Comparison of ENCODE assay signal across 8 cellular contexts in genomic region chr22:20299736-20300136, GRCh38. TPM values are rescaled to one million over a fixed set of nuclear protein-coding genes. Genes with fewer than 3 reads are reported as not detected.
A peak's percentile ranks its signal among the peaks of the same experiment; 100 is the strongest.
DNase-seq lines count a peak whose midpoint lies in the region; ATAC-seq and TF ChIP-seq lines count a peak whose summit lies in the region.

No MANE protein-coding gene starts in this region.

- peak; percentile 21 for DNase-seq in stimulated activated CD4-positive, alpha-beta T cell treated with anti-CD3 and anti-CD28 coated beads, Interleukin-1b, Interleukin-23, amount 100 ng/mL, for 48 hours
- no peak for DNase-seq in stimulated activated CD4-positive, alpha-beta T cell treated with anti-CD3 and anti-CD28 coated beads, Interleukin-4, amount 100 ng/mL, for 1 hour
- DNase-seq in RKO (ENCODE audit: low spot score) = peak; percentile 68
- DNase-seq in epithelial cell of proximal tubule (ENCODE audit: low read depth) = no peak
- no peak for DNase-seq in neuronal stem cell (ENCODE audit: low spot score)
- no peak for DNase-seq in sciatic nerve (ENCODE audit: low spot score)
- no peak for DNase-seq in NCI-H526 treated with DMSO at 0.1 percent for 48 hours (lab: John Stamatoyannopoulos, UW)
- no peak for DNase-seq in NCI-H1092 treated with DMSO at 0.1 percent for 48 hours (lab: John Stamatoyannopoulos, UW)

- WGBS in neuronal stem cell (ENCODE audit: extremely low coverage in 2 of 2, insufficient read length in 2 of 2, insufficient replicate concordance in 1 of 2), 2 donors = no CpG with 5 or more reads among the region's 54 CpGs

- peak overlapping the region; percentile 92 for H2AFZ ChIP-seq in neuronal stem cell (ENCODE audit: low read length)

- peak overlapping the region; percentile 48 for H3K18ac ChIP-seq in neuronal stem cell (ENCODE audit: low read length)

- H4K91ac ChIP-seq in neuronal stem cell (ENCODE audit: low read depth, low read length, poor library complexity) = no peak overlapping the region

- H3K14ac ChIP-seq in neuronal stem cell (ENCODE audit: low read length) = no peak overlapping the region

- no peak overlapping the region for H3K27ac ChIP-seq in neuronal stem cell (replicated peaks; ENCODE audit: low read length)

- no peaks in the 10 kb centered on the region for H3K9me3 ChIP-seq in neuronal stem cell (replicated peaks in 1 of 2; ENCODE audit: control insufficient read depth in 2 of 2, insufficient read depth in 1 of 2, low read depth in 1 of 2, low read length in 2 of 2)

- H2BK120ac ChIP-seq in neuronal stem cell (ENCODE audit: low read depth, low read length) = no peak overlapping the region

- H3K36me3 ChIP-seq in neuronal stem cell (replicated peaks in 1 of 2; ENCODE audit: control insufficient read depth in 2 of 2, insufficient read depth in 2 of 2, low read length in 2 of 2) = no peaks in the 10 kb centered on the region

- no peak overlapping the region for H4K8ac ChIP-seq in neuronal stem cell (ENCODE audit: low read depth, low read length)

- TF ChIP-seq CTCF in epithelial cell of proximal tubule (conservative IDR thresholded peaks at IDR 0.05; ENCODE audit: low read depth, low read length) = no peak

- H2BK15ac ChIP-seq in neuronal stem cell (ENCODE audit: low read length) = no peak overlapping the region

- H3K23ac ChIP-seq in neuronal stem cell (ENCODE audit: low read depth, low read length, poor library complexity) = peak overlapping the region; percentile 91

- H3K27me3 ChIP-seq in neuronal stem cell (ENCODE audit: control insufficient read depth in 3 of 3, insufficient read depth in 3 of 3, low read depth in 1 of 3, low read length in 3 of 3) = peaks cover 0 to 67% (median 39%) of the 10 kb centered on the region in 3 experiments

- peak overlapping the region; percentile 81 for H3K9ac ChIP-seq in neuronal stem cell (ENCODE audit: low read depth, low read length, poor library complexity)

- H2BK5ac ChIP-seq in neuronal stem cell (ENCODE audit: low read length) = no peak overlapping the region

- H3K4me1 ChIP-seq in neuronal stem cell (ENCODE audit: control insufficient read depth in 2 of 2, insufficient read depth in 1 of 2, low read depth in 1 of 2, low read length in 2 of 2) = peaks cover 2 to 5% of the 10 kb centered on the region in 2 donors

- peak overlapping the region; percentile 99 for H3K4me2 ChIP-seq in neuronal stem cell (ENCODE audit: insufficient read depth, low read length, poor library complexity, severe bottlenecking)

- no peak overlapping the region for H3K4ac ChIP-seq in neuronal stem cell (ENCODE audit: low read length)

- H2AK5ac ChIP-seq in neuronal stem cell (ENCODE audit: low read depth, low read length) = no peak overlapping the region

- H3K4me3 ChIP-seq in epithelial cell of proximal tubule (ENCODE audit: low read depth, low read length) = peak overlapping the region; percentile 30
- peak overlapping the region; percentile 33 to 85 for H3K4me3 ChIP-seq in neuronal stem cell (ENCODE audit: low read length in 2 of 2)

- intact Hi-C loops in sciatic nerve (cut with DNase I) = no loop called here

- H3K79me1 ChIP-seq in neuronal stem cell (ENCODE audit: low read depth, low read length) = peaks cover 2% of the 10 kb centered on the region

- ATAC-seq in sciatic nerve = no peak

- peak overlapping the region; percentile 41 for H2BK12ac ChIP-seq in neuronal stem cell (ENCODE audit: low read length)

RNA-seq across cellular contexts. Expression of gene DGCR6L, which starts 20.1 kb away (rescaled TPM):
- total RNA-seq in epithelial cell of proximal tubule = 56.9 and 65.2 TPM in 2 replicates
- polyA plus RNA-seq in neuronal stem cell (2013, experiment 1 of 2) = 26.0 TPM
- 25.8 TPM for polyA plus RNA-seq in neuronal stem cell (2013, experiment 2 of 2)
- 28.9 TPM for total RNA-seq in sciatic nerve

RNA-seq across cellular contexts. Expression of gene RTN4R, which starts 31.6 kb away (rescaled TPM):
- total RNA-seq in epithelial cell of proximal tubule (12.1 and 18.6 TPM in 2 replicates), sciatic nerve (4.4 TPM)
- polyA plus RNA-seq in neuronal stem cell (2013, experiment 1 of 2) = 23.2 TPM
- 22.9 TPM for polyA plus RNA-seq in neuronal stem cell (2013, experiment 2 of 2)

Comparison
In these comparisons a context has a peak if more than half of its experiments do, and no peak if none do; other contexts are left out.
1. DNase-seq: peak in stimulated activated CD4-positive, alpha-beta T cell treated with anti-CD3 and anti-CD28 coated beads, Interleukin-1b, Interleukin-23, amount 100 ng/mL, for 48 hours (single experiment) and RKO (single experiment); none in stimulated activated CD4-positive, alpha-beta T cell treated with anti-CD3 and anti-CD28 coated beads, Interleukin-4, amount 100 ng/mL, for 1 hour (single experiment), epithelial cell of proximal tubule (single experiment), neuronal stem cell (single experiment), sciatic nerve (single experiment), NCI-H526 treated with DMSO at 0.1 percent for 48 hours (single experiment) and NCI-H1092 treated with DMSO at 0.1 percent for 48 hours (single experiment).